ENCODE assay signal across 15 cellular contexts in the genomic region with DNA sequence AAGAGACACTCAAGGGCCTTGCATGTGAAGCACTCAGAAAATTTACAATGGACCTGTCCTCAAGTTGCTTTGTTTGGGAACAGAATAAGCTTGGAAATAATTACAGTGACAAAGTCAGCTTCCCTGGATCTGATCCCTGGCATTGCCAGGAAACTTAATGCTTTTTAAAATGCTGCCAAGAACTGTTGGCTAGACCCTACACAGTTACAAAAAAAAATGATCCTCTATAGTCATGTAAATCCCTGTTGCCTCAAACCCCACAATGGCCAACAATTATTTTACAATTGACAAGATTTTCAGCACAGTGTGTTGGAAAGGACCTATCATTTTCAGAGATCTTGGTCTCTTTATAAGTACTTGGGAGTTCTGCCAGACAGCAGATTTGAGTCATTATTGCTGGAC.
A peak's percentile ranks its signal among the peaks of the same experiment; 100 is the strongest.
DNase-seq lines count a peak whose midpoint lies in the region; ATAC-seq and TF ChIP-seq lines count a peak whose summit lies in the region.
"Had no signal": no experiment of that assay in that cellular context is flagged by ENCODE, and none has a peak within 500 bp of the region (broad histone marks: within the 10 kb centered on the region; RNA-seq: fewer than 3 reads in every experiment).

No MANE protein-coding gene starts in this region.

- TF ChIP-seq POLR2A in gastroesophageal sphincter (IDR thresholded peaks at IDR 0.05): no peak

- no peaks in the 10 kb centered on the region for H3K27me3 ChIP-seq in left ventricle myocardium inferior (ENCODE audit: low read depth)
- H3K27me3 ChIP-seq in gastroesophageal sphincter: no peaks in the 10 kb centered on the region
- H3K27me3 ChIP-seq: stomach had no signal

- no peak overlapping the region for H3K4me3 Mint-ChIP-seq in stimulated activated naive B cell treated with anti-CD40 and anti-IgM and Interleukin-4, amounts not matched to agents 10 μg/mL and 1 μg/mL and 100 μg/mL, for 72 hours
- H3K4me3 Mint-ChIP-seq: activated CD8-positive, alpha-beta T cell treated with anti-CD3 and anti-CD28 coated beads, Interleukin-2, amount 10 ng/mL, durations not matched to agents 7 days and 5 days; activated naive CD8-positive, alpha-beta T cell treated with anti-CD3 and anti-CD28 coated beads, Interleukin-2, amount 50 U/mL, for 24 hours; activated T-helper 1 cell treated with anti-CD3 and anti-CD28 coated beads, Interleukin-12 subunit alpha, Interleukin-12 subunit beta, Interleukin-2, Interleukin-4 antibody, amounts not matched to agents 30 ng/mL and 10 ng/mL and 1 ng/mL, durations not matched to agents 14 hours and 24 hours and 36 hours had no signal

- H3K27me3 Mint-ChIP-seq in stimulated activated naive B cell treated with anti-CD40 and anti-IgM and Interleukin-4, amounts not matched to agents 10 μg/mL and 1 μg/mL and 100 μg/mL, for 72 hours: no peaks in the 10 kb centered on the region

- H3K27ac ChIP-seq in left ventricle myocardium inferior (replicated peaks) (peak overlapping the region; percentile 21), gastroesophageal sphincter (peak overlapping the region in 3 of 4 donors; percentile 15 to 36 (median 35))
- H3K27ac ChIP-seq: stomach, VCaP had no signal

- TF ChIP-seq EP300 in gastroesophageal sphincter (IDR thresholded peaks at IDR 0.05): no peak

- intact Hi-C loops in left ventricle myocardium inferior (cut with micrococcal nuclease) (no loop called here), Right ventricle myocardium inferior (cut with DNase I) (no loop called here)

- TF ChIP-seq CTCF in left ventricle myocardium inferior (IDR thresholded peaks at IDR 0.05; ENCODE audit: borderline replicate concordance) (no peak), gastroesophageal sphincter (IDR thresholded peaks at IDR 0.05) (no peak)

- no peaks in the 10 kb centered on the region for H3K4me1 Mint-ChIP-seq in stimulated activated naive B cell treated with anti-CD40 and anti-IgM and Interleukin-4, amounts not matched to agents 10 μg/mL and 1 μg/mL and 100 μg/mL, for 72 hours

- H3K4me3 ChIP-seq in left ventricle myocardium inferior: no peak overlapping the region
- no peak overlapping the region for H3K4me3 ChIP-seq in gastroesophageal sphincter
- H3K4me3 ChIP-seq: stomach had no signal

- H3K4me1 ChIP-seq in left ventricle myocardium inferior (no peaks in the 10 kb centered on the region), gastroesophageal sphincter (peaks cover 0 to 23% (median 4%) of the 10 kb centered on the region in 3 donors)

- ATAC-seq in Right ventricle myocardium inferior (no peak), gastroesophageal sphincter (no peak), SK-N-SH treated with all-trans-retinoic acid at 6 μM for 48 hours (no peak)
- no peak for ATAC-seq in stimulated activated naive B cell treated with anti-CD40 and anti-IgM and Interleukin-4, amounts not matched to agents 10 μg/mL and 1 μg/mL and 100 μg/mL, for 72 hours (replicated peaks)
- ATAC-seq: activated CD8-positive, alpha-beta T cell treated with anti-CD3 and anti-CD28 coated beads, Interleukin-2, amount 10 ng/mL, durations not matched to agents 7 days and 5 days; activated naive CD8-positive, alpha-beta T cell treated with anti-CD3 and anti-CD28 coated beads, Interleukin-2, amount 50 U/mL, for 24 hours had no signal

- H3K9me3 ChIP-seq in left ventricle myocardium inferior (replicated peaks) (peaks cover 8% of the 10 kb centered on the region), gastroesophageal sphincter (no peaks in the 10 kb centered on the region)
- H3K9me3 ChIP-seq: stomach had no signal

- no peaks in the 10 kb centered on the region for H3K9me3 Mint-ChIP-seq in stimulated activated naive B cell treated with anti-CD40 and anti-IgM and Interleukin-4, amounts not matched to agents 10 μg/mL and 1 μg/mL and 100 μg/mL, for 72 hours
- H3K9me3 Mint-ChIP-seq: activated T-helper 1 cell treated with anti-CD3 and anti-CD28 coated beads, Interleukin-12 subunit alpha, Interleukin-12 subunit beta, Interleukin-2, Interleukin-4 antibody, amounts not matched to agents 30 ng/mL and 10 ng/mL and 1 ng/mL, durations not matched to agents 14 hours and 24 hours and 36 hours had no signal

- H3K36me3 Mint-ChIP-seq in stimulated activated naive B cell treated with anti-CD40 and anti-IgM and Interleukin-4, amounts not matched to agents 10 μg/mL and 1 μg/mL and 100 μg/mL, for 72 hours: no peaks in the 10 kb centered on the region

- H3K27ac Mint-ChIP-seq in stimulated activated naive B cell treated with anti-CD40 and anti-IgM and Interleukin-4, amounts not matched to agents 10 μg/mL and 1 μg/mL and 100 μg/mL, for 72 hours: no peak overlapping the region
- H3K27ac Mint-ChIP-seq: activated CD8-positive, alpha-beta T cell treated with anti-CD3 and anti-CD28 coated beads, Interleukin-2, amount 10 ng/mL, durations not matched to agents 7 days and 5 days; activated naive CD8-positive, alpha-beta T cell treated with anti-CD3 and anti-CD28 coated beads, Interleukin-2, amount 50 U/mL, for 24 hours; activated T-helper 1 cell treated with anti-CD3 and anti-CD28 coated beads, Interleukin-12 subunit alpha, Interleukin-12 subunit beta, Interleukin-2, Interleukin-4 antibody, amounts not matched to agents 30 ng/mL and 10 ng/mL and 1 ng/mL, durations not matched to agents 14 hours and 24 hours and 36 hours had no signal

- no peak for DNase-seq in left ventricle myocardium inferior
- DNase-seq in Right ventricle myocardium inferior (ENCODE audit: missing footprints): no peak
- DNase-seq in NCI-H345 treated with DMSO at 0.1 percent for 48 hours (lab: John Stamatoyannopoulos, UW; ENCODE audit: unreplicated experiment): peak; percentile 22
- DNase-seq in inferior parietal cortex (ENCODE audit: extremely low spot score): no peak
- no peak for DNase-seq in stimulated activated naive B cell treated with anti-CD40 and anti-IgM and Interleukin-4, amounts not matched to agents 10 μg/mL and 1 μg/mL and 100 μg/mL, for 72 hours
- DNase-seq in activated CD4-positive, CD25-positive, alpha-beta regulatory T cell (lab: John Stamatoyannopoulos, UW): no peak
- DNase-seq: activated CD8-positive, alpha-beta T cell treated with anti-CD3 and anti-CD28 coated beads, Interleukin-2, amount 10 ng/mL, durations not matched to agents 7 days and 5 days; activated naive CD8-positive, alpha-beta T cell treated with anti-CD3 and anti-CD28 coated beads, Interleukin-2, amount 50 U/mL, for 24 hours; cerebellar nuclear complex; NCI-H1436 treated with DMSO at 0.1 percent for 48 hours; stomach had no signal

- H3K36me3 ChIP-seq in left ventricle myocardium inferior (no peaks in the 10 kb centered on the region), gastroesophageal sphincter (no peaks in the 10 kb centered on the region)
- H3K36me3 ChIP-seq: stomach had no signal

TF ChIP-seq in SK-N-SH treated with all-trans-retinoic acid at 6 μM for 48 hours, 23 proteins besides CTCF, POLR2A, EP300 and RAD21:
- TF ChIP-seq PPARA (CRISPR knock-in tag; IDR thresholded peaks at IDR 0.05; ENCODE audit: borderline replicate concordance): no peak
